Comparison of ENCODE assay signal across 8 cellular contexts in genomic region chr7:44045226-44046014, GRCh38. TPM values are rescaled to one million over a fixed set of nuclear protein-coding genes. Genes with fewer than 3 reads are reported as not detected.
DNase-seq lines count a peak whose midpoint lies in the region; ATAC-seq and TF ChIP-seq lines count a peak whose summit lies in the region.

No MANE protein-coding gene starts in this region.

- TF ChIP-seq CTCF in GM12875 (IDR thresholded peaks at IDR 0.05; ENCODE audit: borderline replicate concordance, insufficient read depth, low read depth, low read length), result no peak
- TF ChIP-seq CTCF in LNCaP clone FGC (IDR thresholded peaks at IDR 0.05; ENCODE audit: control insufficient read depth, extremely low read depth, insufficient read depth), result no peak
- TF ChIP-seq CTCF in MCF 10A (IDR thresholded peaks at IDR 0.05; ENCODE audit: unreplicated experiment), result no peak

- H3K9me3 Mint-ChIP-seq in MCF 10A (ENCODE audit: unreplicated experiment), result no peaks in the 10 kb centered on the region

- CTCF ChIA-PET in MCF 10A (lab: Yijun Ruan, JAX), result interaction anchor here (1.3 kb wide), 1 partner anchor 17 kb away, joined by 4 read pairs; no protein-coding TSS in a partner anchor

- DNase-seq in LNCaP clone FGC (ENCODE audit: low read depth) (no peak), MCF 10A (ENCODE audit: unreplicated experiment) (peak; percentile 55), 8988T (no peak), NCI-H1417 (lab: John Stamatoyannopoulos, UW) (no peak), dermis blood vessel endothelial cell (no peak)

- H3K27ac ChIP-seq in mesodermal cell (ENCODE audit: low read depth, low read length, severe bottlenecking), result peak overlapping the region; percentile 53

- 23 to 27% methylated on average over 12 to 14 of the region's 15 CpGs for WGBS in mesodermal cell (ENCODE audit: insufficient coverage in 2 of 2), 2 experiments

- H3K27ac Mint-ChIP-seq in MCF 10A (ENCODE audit: low read depth, unreplicated experiment), result peak overlapping the region; percentile 86

- POLR2A ChIA-PET in MCF 10A (lab: Yijun Ruan, JAX), result interaction anchor here (0.6 to 2.0 kb wide), 10 partner anchors 12 to 594 kb away, joined by 3 to 24 read pairs (median 6); partner anchors contain the start of genes NUDCD3, PGAM2 and YKT6

- H3K36me3 ChIP-seq in mesodermal cell (ENCODE audit: control insufficient read depth, insufficient read depth, low read length), result peaks cover 39% of the 10 kb centered on the region

- no peaks in the 10 kb centered on the region for H3K27me3 Mint-ChIP-seq in MCF 10A (ENCODE audit: insufficient read depth, unreplicated experiment)

- no peaks in the 10 kb centered on the region for H3K9me3 ChIP-seq in mesodermal cell (ENCODE audit: control insufficient read depth, low read length)

- TSS peak; percentile 30 for BruUV-seq in MCF 10A (replicated peaks; lab: Mats Ljungman, UMichigan)

- H3K4me1 ChIP-seq in mesodermal cell (ENCODE audit: control insufficient read depth, insufficient read depth, low read length, poor library complexity, severe bottlenecking), result peaks cover 7% of the 10 kb centered on the region

- peak overlapping the region; percentile 99 for H3K4me3 ChIP-seq in GM12875 (ENCODE audit: low read depth, low read length)
- peak overlapping the region; percentile 61 for H3K4me3 ChIP-seq in LNCaP clone FGC (ENCODE audit: low read depth, low read length)
- peak overlapping the region; percentile 93 for H3K4me3 ChIP-seq in mesodermal cell (ENCODE audit: extremely low read depth, insufficient read depth, low read length, poor library complexity, severe bottlenecking)

- peak overlapping the region; percentile 78 for H3K4me3 Mint-ChIP-seq in MCF 10A (ENCODE audit: unreplicated experiment)

- no peak for ATAC-seq in HG02610 (IDR thresholded peaks at IDR 0.05; ENCODE audit: unreplicated experiment)

- peaks cover 7% of the 10 kb centered on the region for H3K36me3 Mint-ChIP-seq in MCF 10A (ENCODE audit: insufficient read depth, unreplicated experiment)

- H3K4me1 Mint-ChIP-seq in MCF 10A (ENCODE audit: insufficient read depth, unreplicated experiment), result peaks cover 26% of the 10 kb centered on the region

- intact Hi-C loops in MCF 10A (cut with micrococcal nuclease), result no loop called here

RNA-seq across cellular contexts. Expression of gene DBNL, which starts 0.9 kb away (rescaled TPM):
- 49.7 and 52.9 TPM in 2 replicates for total RNA-seq in MCF 10A (2022)
- polyA plus RNA-seq in mesodermal cell (2013, experiment 1 of 2), result 52.3 TPM
- polyA plus RNA-seq in mesodermal cell (2013, experiment 2 of 2), result 41.2 TPM
- total RNA-seq in dermis blood vessel endothelial cell, result 153 and 182 TPM in 2 replicates

RNA-seq across cellular contexts. Expression of gene PGAM2, which starts 19.9 kb away (rescaled TPM):
- total RNA-seq in MCF 10A (2022) (not detected in 2 replicates), dermis blood vessel endothelial cell (0.19 and 0.51 TPM in 2 replicates)
- 0.48 TPM for polyA plus RNA-seq in mesodermal cell (2013, experiment 1 of 2)
- polyA plus RNA-seq in mesodermal cell (2013, experiment 2 of 2), result not detected

RNA-seq across cellular contexts. Expression of gene POLM, which starts 36.9 kb away (rescaled TPM):
- 19.2 and 22.8 TPM in 2 replicates for total RNA-seq in MCF 10A (2022)
- polyA plus RNA-seq in mesodermal cell (2013, experiment 1 of 2), result 14.3 TPM
- 10.3 TPM for polyA plus RNA-seq in mesodermal cell (2013, experiment 2 of 2)
- 13.9 and 16.2 TPM in 2 replicates for total RNA-seq in dermis blood vessel endothelial cell

RNA-seq across cellular contexts. Expression of gene SPDYE1, which starts 47.7 kb away (rescaled TPM):
- total RNA-seq in MCF 10A (2022) (not detected in 2 replicates), dermis blood vessel endothelial cell (not detected in 2 replicates)
- polyA plus RNA-seq in mesodermal cell (2013, experiment 1 of 2), result not detected
- not detected for polyA plus RNA-seq in mesodermal cell (2013, experiment 2 of 2)

RNA-seq across cellular contexts. Expression of gene AEBP1, which starts 58.7 kb away (rescaled TPM):
- total RNA-seq in MCF 10A (2022), result not detected in 2 replicates
- polyA plus RNA-seq in mesodermal cell (2013, experiment 1 of 2), result 109 TPM
- polyA plus RNA-seq in mesodermal cell (2013, experiment 2 of 2), result 89.5 TPM
- total RNA-seq in dermis blood vessel endothelial cell, result 12.9 and 40.4 TPM in 2 replicates
